ENCODE assay signal across 8 cellular contexts in genomic region chr14:100417466-100417865, GRCh38. TPM values are rescaled to one million over a fixed set of nuclear protein-coding genes. Genes with fewer than 3 reads are reported as not detected.
DNase-seq lines count a peak whose midpoint lies in the region; ATAC-seq and TF ChIP-seq lines count a peak whose summit lies in the region.

No MANE protein-coding gene starts in this region.

- in situ Hi-C loops in GM13976 (cut with MboI; ENCODE audit: low sequenced_read_pairs, unreplicated experiment): no loop called here

- no peaks in the 10 kb centered on the region for H3K27me3 ChIP-seq in PC-9 (ENCODE audit: insufficient read depth, low read depth)

- peaks cover 3% of the 10 kb centered on the region; the same call in 1 of the 2 replicates for H4K20me1 ChIP-seq in PC-9 (ENCODE audit: insufficient read depth)

- H3F3A ChIP-seq in PC-9 (ENCODE audit: insufficient read depth, low read depth): no peaks in the 10 kb centered on the region

- no peak overlapping the region; the same call in 1 of the 2 replicates for H3K4me2 ChIP-seq in PC-9

- H3K9me2 ChIP-seq in PC-9 (ENCODE audit: insufficient read depth): no peaks in the 10 kb centered on the region

- peak; percentile 18; the same call in 1 of the 3 replicates for TF ChIP-seq CTCF in GM12872 (IDR thresholded peaks at IDR 0.05; ENCODE audit: insufficient read depth, low read depth, low read length)
- peak; percentile 75 for TF ChIP-seq CTCF in PC-9 (conservative IDR thresholded peaks at IDR 0.05)
- no peak for TF ChIP-seq CTCF in GM13976 (IDR thresholded peaks at IDR 0.05; ENCODE audit: borderline replicate concordance, control extremely low read depth, extremely low read depth, insufficient read depth, missing control alignments)

- DNase-seq in PC-9: peak; percentile 55 to 70
- peak; percentile 66 for DNase-seq in epithelial cell of prostate (ENCODE audit: low read depth, low spot score)
- peak; percentile 66 for DNase-seq in midbrain (lab: John Stamatoyannopoulos, UW)
- no peak for DNase-seq in DMS79 (lab: John Stamatoyannopoulos, UW)
- DNase-seq in GM13976 (ENCODE audit: low spot score): no peak
- DNase-seq in NCI-H1105 (lab: John Stamatoyannopoulos, UW): no peak

- no peaks in the 10 kb centered on the region for H3K79me2 ChIP-seq in PC-9 (ENCODE audit: low read depth)

- CTCF ChIA-PET in PC-9 (lab: Charles Lee): interaction anchor here (0.8 kb wide), 1 partner anchor 228 kb away, joined by 4 read pairs; no protein-coding TSS in a partner anchor

- POLR2A ChIA-PET in PC-9 (lab: Charles Lee; ENCODE audit: unreplicated experiment): no interaction called here

- H3K4me1 ChIP-seq in PC-9 (replicated peaks; ENCODE audit: insufficient read depth): peaks cover 15% of the 10 kb centered on the region

- intact Hi-C loops in PC-9 (cut with micrococcal nuclease; ENCODE audit: unreplicated experiment): loop anchor here (2.0 kb wide), 1 partner anchor 53 kb away; no protein-coding TSS in a partner anchor

- no peak overlapping the region for H2AFZ ChIP-seq in PC-9

- no peak overlapping the region for H3K4me3 ChIP-seq in PC-9

- H3K36me3 ChIP-seq in PC-9 (ENCODE audit: low read depth): no peaks in the 10 kb centered on the region

- no peak overlapping the region; the same call in 1 of the 2 replicates for H3K27ac ChIP-seq in PC-9
- H3K27ac ChIP-seq in epithelial cell of prostate: peak overlapping the region; percentile 42

- no peaks in the 10 kb centered on the region for H3K9me3 ChIP-seq in PC-9 (ENCODE audit: insufficient read depth, low read depth)

- no peak for ATAC-seq in GM21367 (IDR thresholded peaks at IDR 0.05; ENCODE audit: unreplicated experiment)

- BruUV-seq in PC-9 (replicated peaks; lab: Mats Ljungman, UMichigan): no TSS peak

RNA-seq across cellular contexts. Expression of gene WDR25, which starts 41.2 kb away (rescaled TPM):
- 2.4 and 4.4 TPM in 2 replicates for total RNA-seq in PC-9 (2021)

Comparison
In these comparisons a context has a peak if more than half of its experiments do, and no peak if none do; other contexts are left out.
1. DNase-seq: peak in PC-9 (2 of 2), epithelial cell of prostate (single experiment) and midbrain (single experiment); none in DMS79 (single experiment), GM13976 (single experiment) and NCI-H1105 (single experiment).